In the genomic region with DNA sequence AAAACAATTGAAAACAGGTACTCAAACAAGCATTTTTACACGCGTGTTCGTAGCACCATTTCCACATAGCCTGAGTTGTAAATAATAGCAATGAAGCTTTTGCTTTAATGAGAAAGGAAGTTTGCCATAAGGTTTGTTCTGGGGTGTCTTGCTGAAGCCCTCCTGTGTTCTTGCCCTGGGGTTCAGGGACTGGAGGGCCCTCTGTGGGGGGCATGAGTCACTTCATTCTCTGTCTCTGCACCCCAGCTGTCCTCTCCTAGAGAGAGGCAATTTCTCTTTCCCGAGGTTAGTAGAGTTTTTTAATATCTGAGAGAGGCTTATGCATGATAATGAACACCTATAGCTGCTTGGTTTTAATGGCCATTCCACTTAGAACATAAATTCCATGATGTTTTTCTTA, we compare ENCODE assay signal across 20 cellular contexts. TPM values are rescaled to one million over a fixed set of nuclear protein-coding genes. Genes with fewer than 3 reads are reported as not detected.
DNase-seq lines count a peak whose midpoint lies in the region; ATAC-seq, FAIRE-seq and TF ChIP-seq lines count a peak whose summit lies in the region.
"Had no signal": no experiment of that assay in that cellular context is flagged by ENCODE, and none has a peak within 500 bp of the region (broad histone marks: within the 10 kb centered on the region; RNA-seq: fewer than 3 reads in every experiment).

No MANE protein-coding gene starts in this region.

- WGBS in HepG2 (ENCODE audit: low lambda C conversion rate), result 95% methylated on average over 4 of the region's 4 CpGs
- WGBS in right lobe of liver (ENCODE audit: insufficient coverage, low coverage, low lambda C conversion rate, missing lambda C conversion rate), result 98% methylated on average over 4 of the region's 4 CpGs

- peaks cover 90% of the 10 kb centered on the region for H4K20me1 ChIP-seq in HepG2 (ENCODE audit: insufficient read depth, low read length)

- H3K36me3 ChIP-seq in HepG2 (replicated peaks in 1 of 2; ENCODE audit: control insufficient read depth in 1 of 2, insufficient read depth in 2 of 2, low read length in 2 of 2), result peaks cover 32 to 83% of the 10 kb centered on the region in 2 experiments
- peaks cover 0 to 60% (median 35%) of the 10 kb centered on the region in 4 donors for H3K36me3 ChIP-seq in right lobe of liver
- H3K36me3 ChIP-seq: breast epithelium had no signal

- no peak overlapping the region for H3K4me2 ChIP-seq in HepG2 (ENCODE audit: low read depth, low read length)
- H3K4me2 ChIP-seq: PC-9 had no signal

- TF ChIP-seq RAD21 in HepG2 (CRISPR knock-in tag; IDR thresholded peaks at IDR 0.05), result no peak

- ATAC-seq in HepG2 (no peak), right lobe of liver (no peak), foreskin keratinocyte (no peak), HG02759 (IDR thresholded peaks at IDR 0.05; ENCODE audit: unreplicated experiment) (no peak)
- ATAC-seq: sciatic nerve had no signal

- POLR2A ChIA-PET in HepG2 (lab: Yijun Ruan, JAX), result interaction anchor here (1.8 to 3.7 kb wide), 2 partner anchors 9 to 17 kb away, joined by 4 to 25 read pairs; a partner anchor contains a TSS

- TF ChIP-seq POLR2A in HepG2 (IDR thresholded peaks at IDR 0.05; ENCODE audit: insufficient read depth in 1 of 2, low read depth in 2 of 2, low read length in 2 of 2) (0 out of 4 replicates have a peak, but pooled peaks of 1 of the 2 experiments have one; percentile 3), right lobe of liver (IDR thresholded peaks at IDR 0.05) (no peak)

- no peak for FAIRE-seq in HepG2 (lab: Jason Lieb, UNC)
- FAIRE-seq: kidney, pancreas had no signal

- H3K4me1 ChIP-seq in HepG2 (ENCODE audit: insufficient read depth, low read length) (peaks cover 44% of the 10 kb centered on the region), right lobe of liver (peaks cover 0 to 16% (median 1%) of the 10 kb centered on the region in 4 donors), foreskin keratinocyte (no peaks in the 10 kb centered on the region)
- H3K4me1 ChIP-seq: BE2C had no signal

- in situ Hi-C loops in HepG2 (cut with HindIII; ENCODE audit: extremely low pct_ligation_motif_present, low pct_unique_long_range_greater_than_20kb), result no loop called here

- no peaks in the 10 kb centered on the region for H3K9me3 ChIP-seq in HepG2 (ENCODE audit: low read length)
- H3K9me3 ChIP-seq in right lobe of liver, result no peaks in the 10 kb centered on the region
- H3K9me3 ChIP-seq: BE2C, breast epithelium, pancreas, upper lobe of left lung had no signal

- H3K4me3 ChIP-seq in HepG2 (replicated peaks in 1 of 3; ENCODE audit: insufficient read depth in 1 of 3, low read depth in 2 of 3, low read length in 3 of 3), result no peak overlapping the region
- no peak overlapping the region for H3K4me3 ChIP-seq in right lobe of liver
- H3K4me3 ChIP-seq: breast epithelium, coronary artery, pancreas, PC-9, upper lobe of left lung had no signal

- CTCF ChIA-PET in HepG2 (lab: Yijun Ruan, JAX; ENCODE audit: low intra/inter-chr PET ratio, low total read pairs), result no interaction called here

- H3K79me2 ChIP-seq in HepG2 (ENCODE audit: insufficient read depth, low read length), result peaks cover 55% of the 10 kb centered on the region

- DNase-seq in HepG2 (ENCODE audit: low spot score) (no peak), right lobe of liver (no peak), foreskin keratinocyte (no peak), amygdala (lab: John Stamatoyannopoulos, UW) (no peak)
- no peak for DNase-seq in activated CD4-positive, alpha-beta T cell treated with anti-CD3 and anti-CD28 coated beads for 4 hours
- DNase-seq: BE2C; EL; HFFc6; kidney; NCI-H187 treated with DMSO at 0.1 percent for 48 hours; PC-9; stimulated activated naive CD4-positive, alpha-beta T cell; upper lobe of left lung had no signal

- H3K27me3 ChIP-seq in HepG2 (ENCODE audit: control insufficient read depth in 1 of 2, insufficient read depth in 2 of 2, low read length in 2 of 2) (no peaks in the 10 kb centered on the region), right lobe of liver (no peaks in the 10 kb centered on the region), foreskin keratinocyte (no peaks in the 10 kb centered on the region)
- H3K27me3 ChIP-seq: BE2C, breast epithelium, pancreas, upper lobe of left lung had no signal

- no peak overlapping the region for H3K9ac ChIP-seq in HepG2 (ENCODE audit: insufficient read depth, low read depth, low read length)

- no peak for TF ChIP-seq CTCF in HepG2 (CRISPR knock-in tag; IDR thresholded peaks at IDR 0.05)
- no peak for TF ChIP-seq CTCF in right lobe of liver (IDR thresholded peaks at IDR 0.05)
- no peak for TF ChIP-seq CTCF in foreskin keratinocyte (conservative IDR thresholded peaks at IDR 0.05)

- TSS peak; percentile 37 for BruUV-seq in HepG2 (replicated peaks; lab: Mats Ljungman, UMichigan)

- H3K27ac ChIP-seq in HepG2 (ENCODE audit: extremely low read length, insufficient read depth, low read length) (no peak overlapping the region), right lobe of liver (no peak overlapping the region), foreskin keratinocyte (peak overlapping the region; percentile 92)
- H3K27ac ChIP-seq: PC-9 had no signal

- no peak overlapping the region for H2AFZ ChIP-seq in HepG2 (ENCODE audit: low read length)
- H2AFZ ChIP-seq: PC-9 had no signal

- intact Hi-C loops in HepG2 (cut with micrococcal nuclease; ENCODE audit: unreplicated experiment), result no loop called here
- intact Hi-C loops in right lobe of liver (cut with DNase I), result no loop called here

- TF ChIP-seq EP300 in HepG2 (IDR thresholded peaks at IDR 0.05; ENCODE audit: low read depth in 2 of 2, low read length in 2 of 2), result no peak
- TF ChIP-seq EP300 in HepG2 (CRISPR knock-in tag; IDR thresholded peaks at IDR 0.05; ENCODE audit: borderline replicate concordance), result no peak

RNA-seq across cellular contexts. Expression of a gene that starts 9.6 kb away (rescaled TPM):
- 270 and 327 TPM in 2 replicates for total RNA-seq in HepG2 (2016; rRNA removed; fragmentation: Illumina TruSeq; extraction: Trizol)
- 87.2 and 91.8 TPM in 2 replicates for total RNA-seq in HepG2 (2016; cell fraction: cytosol; rRNA removed; fragmentation: Illumina TruSeq; extraction: Trizol; ENCODE audit: low read depth)
- total RNA-seq in HepG2 (2016; cell fraction: insoluble cytoplasmic fraction; rRNA removed; fragmentation: Illumina TruSeq; extraction: Trizol), result 272 and 349 TPM in 2 replicates
- total RNA-seq in HepG2 (2016; cell fraction: membrane; rRNA removed; fragmentation: Illumina TruSeq; extraction: Trizol), result 147 and 156 TPM in 2 replicates
- 146 and 156 TPM in 2 replicates for total RNA-seq in HepG2 (2016; cell fraction: nucleus; rRNA removed; fragmentation: Illumina TruSeq; extraction: Trizol)
- 249 and 317 TPM in 2 replicates for polyA plus RNA-seq in HepG2 (2011; rRNA removed)
- 229 and 274 TPM in 2 replicates for polyA plus RNA-seq in HepG2 (2011; cell fraction: cytosol; rRNA removed)
- 417 and 490 TPM in 2 replicates for polyA plus RNA-seq in HepG2 (2011; cell fraction: nucleus; rRNA removed)
- polyA plus RNA-seq in HepG2 (2012), result 302 and 303 TPM in 2 replicates
- polyA plus RNA-seq in HepG2 (2016; cell fraction: cytosol; fragmentation: Illumina TruSeq; extraction: Trizol; ENCODE audit: low read depth), result 66.5 and 75.3 TPM in 2 replicates
- 406 and 430 TPM in 2 replicates for polyA plus RNA-seq in HepG2 (2016; cell fraction: insoluble cytoplasmic fraction; fragmentation: Illumina TruSeq; extraction: Trizol; ENCODE audit: low read depth)
- 103 and 126 TPM in 2 replicates for polyA plus RNA-seq in HepG2 (2016; cell fraction: membrane; fragmentation: Illumina TruSeq; extraction: Trizol; ENCODE audit: low read depth)
- polyA plus RNA-seq in HepG2 (2016; cell fraction: nucleus; fragmentation: Illumina TruSeq; extraction: Trizol; ENCODE audit: insufficient read depth, low read depth), result 409 and 442 TPM in 2 replicates
- 60.4 and 341 TPM in 2 replicates for polyA minus RNA-seq in HepG2 (2011; rRNA and poly(A)+ RNA removed; ENCODE audit: low replicate concordance)
- polyA minus RNA-seq in HepG2 (2011; cell fraction: cytosol; rRNA and poly(A)+ RNA removed), result 127 and 156 TPM in 2 replicates
- polyA minus RNA-seq in HepG2 (2011; cell fraction: nucleus; rRNA and poly(A)+ RNA removed), result 114 and 156 TPM in 2 replicates
- total RNA-seq in right lobe of liver, result 100 to 1,000 TPM in 5 of 6 experiments, 10 to 100 TPM in 1; 96.6 to 156 (median 142) TPM
- total RNA-seq in foreskin keratinocyte, result 15.0 and 18.9 TPM in 2 replicates
- 19.7 and 20.8 TPM in 2 replicates for polyA plus RNA-seq in foreskin keratinocyte

RNA-seq across cellular contexts. Expression of a gene that starts 9.9 kb away (rescaled TPM):
- total RNA-seq in HepG2 (2016; rRNA removed; fragmentation: Illumina TruSeq; extraction: Trizol) (96.0 and 114 TPM in 2 replicates), right lobe of liver (1 to 10 TPM; 2.1 to 8.3 (median 4.7) TPM), foreskin keratinocyte (80.9 and 109 TPM in 2 replicates)
- 20.1 and 22.9 TPM in 2 replicates for total RNA-seq in HepG2 (2016; cell fraction: cytosol; rRNA removed; fragmentation: Illumina TruSeq; extraction: Trizol; ENCODE audit: low read depth)
- 95.6 and 109 TPM in 2 replicates for total RNA-seq in HepG2 (2016; cell fraction: insoluble cytoplasmic fraction; rRNA removed; fragmentation: Illumina TruSeq; extraction: Trizol)
- 30.2 and 33.7 TPM in 2 replicates for total RNA-seq in HepG2 (2016; cell fraction: membrane; rRNA removed; fragmentation: Illumina TruSeq; extraction: Trizol)
- 38.0 and 39.0 TPM in 2 replicates for total RNA-seq in HepG2 (2016; cell fraction: nucleus; rRNA removed; fragmentation: Illumina TruSeq; extraction: Trizol)
- polyA plus RNA-seq in HepG2 (2011; rRNA removed) (33.2 and 45.0 TPM in 2 replicates), foreskin keratinocyte (169 and 180 TPM in 2 replicates)
- 36.3 and 78.7 TPM in 2 replicates for polyA plus RNA-seq in HepG2 (2011; cell fraction: cytosol; rRNA removed)
- 27.9 and 41.4 TPM in 2 replicates for polyA plus RNA-seq in HepG2 (2011; cell fraction: nucleus; rRNA removed)
- polyA plus RNA-seq in HepG2 (2012), result 15.9 and 24.5 TPM in 2 replicates
- polyA plus RNA-seq in HepG2 (2016; cell fraction: cytosol; fragmentation: Illumina TruSeq; extraction: Trizol; ENCODE audit: low read depth), result 18.4 and 18.5 TPM in 2 replicates
- 130 and 138 TPM in 2 replicates for polyA plus RNA-seq in HepG2 (2016; cell fraction: insoluble cytoplasmic fraction; fragmentation: Illumina TruSeq; extraction: Trizol; ENCODE audit: low read depth)
- 21.2 and 23.8 TPM in 2 replicates for polyA plus RNA-seq in HepG2 (2016; cell fraction: membrane; fragmentation: Illumina TruSeq; extraction: Trizol; ENCODE audit: low read depth)
- 61.0 and 63.4 TPM in 2 replicates for polyA plus RNA-seq in HepG2 (2016; cell fraction: nucleus; fragmentation: Illumina TruSeq; extraction: Trizol; ENCODE audit: insufficient read depth, low read depth)
- 74.6 and 146 TPM in 2 replicates for polyA minus RNA-seq in HepG2 (2011; rRNA and poly(A)+ RNA removed; ENCODE audit: low replicate concordance)
- polyA minus RNA-seq in HepG2 (2011; cell fraction: cytosol; rRNA and poly(A)+ RNA removed), result 21.4 and 38.3 TPM in 2 replicates
- 10.7 and 15.2 TPM in 2 replicates for polyA minus RNA-seq in HepG2 (2011; cell fraction: nucleus; rRNA and poly(A)+ RNA removed)

RNA-seq across cellular contexts. Expression of a gene that starts 17.3 kb away (rescaled TPM):
- 135 and 167 TPM in 2 replicates for total RNA-seq in HepG2 (2016; rRNA removed; fragmentation: Illumina TruSeq; extraction: Trizol)
- total RNA-seq in HepG2 (2016; cell fraction: cytosol; rRNA removed; fragmentation: Illumina TruSeq; extraction: Trizol; ENCODE audit: low read depth), result 34.5 and 39.0 TPM in 2 replicates
- 131 and 168 TPM in 2 replicates for total RNA-seq in HepG2 (2016; cell fraction: insoluble cytoplasmic fraction; rRNA removed; fragmentation: Illumina TruSeq; extraction: Trizol)
- 97.3 and 97.8 TPM in 2 replicates for total RNA-seq in HepG2 (2016; cell fraction: membrane; rRNA removed; fragmentation: Illumina TruSeq; extraction: Trizol)
- total RNA-seq in HepG2 (2016; cell fraction: nucleus; rRNA removed; fragmentation: Illumina TruSeq; extraction: Trizol), result 62.8 and 63.7 TPM in 2 replicates
- polyA plus RNA-seq in HepG2 (2011; rRNA removed), result 18.5 and 30.3 TPM in 2 replicates
- 26.4 and 35.2 TPM in 2 replicates for polyA plus RNA-seq in HepG2 (2011; cell fraction: cytosol; rRNA removed)
- polyA plus RNA-seq in HepG2 (2011; cell fraction: nucleus; rRNA removed), result 11.3 and 14.8 TPM in 2 replicates
- 20.8 and 42.6 TPM in 2 replicates for polyA plus RNA-seq in HepG2 (2012)
- 27.8 and 29.4 TPM in 2 replicates for polyA plus RNA-seq in HepG2 (2016; cell fraction: cytosol; fragmentation: Illumina TruSeq; extraction: Trizol; ENCODE audit: low read depth)
- 158 and 162 TPM in 2 replicates for polyA plus RNA-seq in HepG2 (2016; cell fraction: insoluble cytoplasmic fraction; fragmentation: Illumina TruSeq; extraction: Trizol; ENCODE audit: low read depth)
- polyA plus RNA-seq in HepG2 (2016; cell fraction: membrane; fragmentation: Illumina TruSeq; extraction: Trizol; ENCODE audit: low read depth), result 64.5 and 65.4 TPM in 2 replicates
- polyA plus RNA-seq in HepG2 (2016; cell fraction: nucleus; fragmentation: Illumina TruSeq; extraction: Trizol; ENCODE audit: insufficient read depth, low read depth), result 90.2 and 97.1 TPM in 2 replicates
- 62.3 and 97.9 TPM in 2 replicates for polyA minus RNA-seq in HepG2 (2011; rRNA and poly(A)+ RNA removed; ENCODE audit: low replicate concordance)
- polyA minus RNA-seq in HepG2 (2011; cell fraction: cytosol; rRNA and poly(A)+ RNA removed), result 18.6 and 37.7 TPM in 2 replicates
- 20.9 and 36.8 TPM in 2 replicates for polyA minus RNA-seq in HepG2 (2011; cell fraction: nucleus; rRNA and poly(A)+ RNA removed)
- 1 to 10 TPM in 4 of 6 experiments, under 1 TPM in 2; 0.57 to 2.0 (median 1.4) TPM for total RNA-seq in right lobe of liver
- total RNA-seq in foreskin keratinocyte, result 54.7 and 69.5 TPM in 2 replicates
- polyA plus RNA-seq in foreskin keratinocyte, result 52.8 and 67.9 TPM in 2 replicates

RNA-seq across cellular contexts. Expression of a gene that starts 28.3 kb away (rescaled TPM):
- total RNA-seq in HepG2 (2016; rRNA removed; fragmentation: Illumina TruSeq; extraction: Trizol) (28.7 and 46.7 TPM in 2 replicates), right lobe of liver (10 to 100 TPM; 43.3 to 55.8 (median 50.4) TPM), foreskin keratinocyte (30.3 and 48.0 TPM in 2 replicates)
- total RNA-seq in HepG2 (2016; cell fraction: cytosol; rRNA removed; fragmentation: Illumina TruSeq; extraction: Trizol; ENCODE audit: low read depth), result 15.8 and 18.7 TPM in 2 replicates
- total RNA-seq in HepG2 (2016; cell fraction: insoluble cytoplasmic fraction; rRNA removed; fragmentation: Illumina TruSeq; extraction: Trizol), result 21.7 and 51.0 TPM in 2 replicates
- total RNA-seq in HepG2 (2016; cell fraction: membrane; rRNA removed; fragmentation: Illumina TruSeq; extraction: Trizol), result 31.9 and 34.8 TPM in 2 replicates
- total RNA-seq in HepG2 (2016; cell fraction: nucleus; rRNA removed; fragmentation: Illumina TruSeq; extraction: Trizol), result 43.0 and 51.6 TPM in 2 replicates
- polyA plus RNA-seq in HepG2 (2011; rRNA removed) (170 and 192 TPM in 2 replicates), foreskin keratinocyte (60.8 and 111 TPM in 2 replicates)
- 200 and 244 TPM in 2 replicates for polyA plus RNA-seq in HepG2 (2011; cell fraction: cytosol; rRNA removed)
- polyA plus RNA-seq in HepG2 (2011; cell fraction: nucleus; rRNA removed), result 116 and 129 TPM in 2 replicates
- polyA plus RNA-seq in HepG2 (2012), result 52.7 and 59.2 TPM in 2 replicates
- polyA plus RNA-seq in HepG2 (2016; cell fraction: cytosol; fragmentation: Illumina TruSeq; extraction: Trizol; ENCODE audit: low read depth), result 35.1 and 40.6 TPM in 2 replicates
- polyA plus RNA-seq in HepG2 (2016; cell fraction: insoluble cytoplasmic fraction; fragmentation: Illumina TruSeq; extraction: Trizol; ENCODE audit: low read depth), result 52.5 and 60.0 TPM in 2 replicates
- 62.1 and 68.8 TPM in 2 replicates for polyA plus RNA-seq in HepG2 (2016; cell fraction: membrane; fragmentation: Illumina TruSeq; extraction: Trizol; ENCODE audit: low read depth)
- 160 and 166 TPM in 2 replicates for polyA plus RNA-seq in HepG2 (2016; cell fraction: nucleus; fragmentation: Illumina TruSeq; extraction: Trizol; ENCODE audit: insufficient read depth, low read depth)
- polyA minus RNA-seq in HepG2 (2011; rRNA and poly(A)+ RNA removed; ENCODE audit: low replicate concordance), result 231 and 401 TPM in 2 replicates
- polyA minus RNA-seq in HepG2 (2011; cell fraction: cytosol; rRNA and poly(A)+ RNA removed), result 73.3 and 75.3 TPM in 2 replicates
- 23.0 and 28.7 TPM in 2 replicates for polyA minus RNA-seq in HepG2 (2011; cell fraction: nucleus; rRNA and poly(A)+ RNA removed)

RNA-seq across cellular contexts. Expression of a gene that starts 34.7 kb away (rescaled TPM):
- total RNA-seq in HepG2 (2016; rRNA removed; fragmentation: Illumina TruSeq; extraction: Trizol) (not detected in 2 replicates), right lobe of liver (not detected), foreskin keratinocyte (not detected in 2 replicates)
- total RNA-seq in HepG2 (2016; cell fraction: cytosol; rRNA removed; fragmentation: Illumina TruSeq; extraction: Trizol; ENCODE audit: low read depth), result not detected in 2 replicates
- not detected in 2 replicates for total RNA-seq in HepG2 (2016; cell fraction: insoluble cytoplasmic fraction; rRNA removed; fragmentation: Illumina TruSeq; extraction: Trizol)
- total RNA-seq in HepG2 (2016; cell fraction: membrane; rRNA removed; fragmentation: Illumina TruSeq; extraction: Trizol), result not detected in 2 replicates
- total RNA-seq in HepG2 (2016; cell fraction: nucleus; rRNA removed; fragmentation: Illumina TruSeq; extraction: Trizol), result not detected in 2 replicates
- polyA plus RNA-seq in HepG2 (2011; rRNA removed) (not detected in 2 replicates), foreskin keratinocyte (not detected in 2 replicates)
- polyA plus RNA-seq in HepG2 (2011; cell fraction: cytosol; rRNA removed), result not detected in 2 replicates
- polyA plus RNA-seq in HepG2 (2011; cell fraction: nucleus; rRNA removed), result not detected in 2 replicates
- not detected in 2 replicates for polyA plus RNA-seq in HepG2 (2012)
- polyA plus RNA-seq in HepG2 (2016; cell fraction: cytosol; fragmentation: Illumina TruSeq; extraction: Trizol; ENCODE audit: low read depth), result not detected in 2 replicates
- not detected in 2 replicates for polyA plus RNA-seq in HepG2 (2016; cell fraction: insoluble cytoplasmic fraction; fragmentation: Illumina TruSeq; extraction: Trizol; ENCODE audit: low read depth)
- not detected in 2 replicates for polyA plus RNA-seq in HepG2 (2016; cell fraction: membrane; fragmentation: Illumina TruSeq; extraction: Trizol; ENCODE audit: low read depth)
- polyA plus RNA-seq in HepG2 (2016; cell fraction: nucleus; fragmentation: Illumina TruSeq; extraction: Trizol; ENCODE audit: insufficient read depth, low read depth), result not detected in 2 replicates
- not detected in 2 replicates for polyA minus RNA-seq in HepG2 (2011; rRNA and poly(A)+ RNA removed; ENCODE audit: low replicate concordance)
- polyA minus RNA-seq in HepG2 (2011; cell fraction: cytosol; rRNA and poly(A)+ RNA removed), result not detected in 2 replicates
- polyA minus RNA-seq in HepG2 (2011; cell fraction: nucleus; rRNA and poly(A)+ RNA removed), result not detected in 2 replicates
- total RNA-seq: A172, breast epithelium, fibroblast of villous mesenchyme, HFFc6, kidney, pancreas, PC-9, sciatic nerve, upper lobe of left lung had no signal

Comparison
In these comparisons a context has a peak if more than half of its experiments do, and no peak if none do; other contexts are left out.
1. RNA of a gene that starts 17.3 kb away (total RNA-seq): 34.5 to 168 TPM in HepG2 and 54.7 to 69.5 TPM in foreskin keratinocyte; 0.57 to 2.0 TPM in right lobe of liver; every median in the first group is over 10 times any median in the second.